Comparison of ENCODE assay signal across 29 cellular contexts in the genomic region with DNA sequence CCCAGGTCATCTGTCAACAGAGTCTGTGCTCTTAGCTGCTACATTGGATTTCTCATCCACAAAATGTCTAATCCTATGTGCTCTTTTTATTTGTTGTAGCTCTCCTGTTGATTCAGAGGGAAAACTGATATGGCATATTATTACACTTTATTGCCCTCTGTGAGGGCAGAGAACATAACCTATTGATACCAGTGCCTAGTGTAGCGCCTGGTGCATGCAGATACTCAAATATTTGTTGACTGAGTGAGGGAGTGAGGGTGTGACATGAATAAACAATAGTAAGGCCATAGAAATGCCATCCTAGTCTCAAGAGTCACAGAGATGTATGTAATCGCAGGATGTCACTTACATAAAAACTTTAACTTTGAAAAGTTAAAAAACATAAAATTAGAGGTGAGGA.
A peak's percentile ranks its signal among the peaks of the same experiment; 100 is the strongest.
DNase-seq lines count a peak whose midpoint lies in the region; ATAC-seq and TF ChIP-seq lines count a peak whose summit lies in the region.
"Had no signal": no experiment of that assay in that cellular context is flagged by ENCODE, and none has a peak within 500 bp of the region (broad histone marks: within the 10 kb centered on the region; RNA-seq: fewer than 3 reads in every experiment).

No MANE protein-coding gene starts in this region.

- H3K27me3 Mint-ChIP-seq in H9 (ENCODE audit: low read depth) (no peaks in the 10 kb centered on the region), type B pancreatic cell (no peaks in the 10 kb centered on the region)

- intact Hi-C loops in dorsolateral prefrontal cortex (cut with DNase I), result loop anchor here in 1 of 2 donors (10.0 kb wide), 1 partner anchor 141 kb away; no protein-coding TSS in a partner anchor

- H3K4me3 ChIP-seq in Peyer's patch, result no peak overlapping the region
- no peak overlapping the region for H3K4me3 ChIP-seq in hepatocyte
- H3K4me3 ChIP-seq in dorsolateral prefrontal cortex, result no peak overlapping the region
- H3K4me3 ChIP-seq: BLaER1, breast epithelium, SJCRH30, thyroid gland had no signal

- no peaks in the 10 kb centered on the region for H3K23me2 ChIP-seq in H9 (ENCODE audit: insufficient read length, low read depth, low read length, poor library complexity, severe bottlenecking)

- no peak overlapping the region for H2BK20ac ChIP-seq in H9 (ENCODE audit: low read depth, low read length, poor library complexity, severe bottlenecking)

- H3T11ph ChIP-seq in H9 (ENCODE audit: low read length), result no peak overlapping the region

- H3K27me3 ChIP-seq in H9 (ENCODE audit: insufficient read depth, low read length), result no peaks in the 10 kb centered on the region
- no peaks in the 10 kb centered on the region for H3K27me3 ChIP-seq in Peyer's patch
- H3K27me3 ChIP-seq in hepatocyte, result no peaks in the 10 kb centered on the region
- peaks cover 0 to 5% (median 0%) of the 10 kb centered on the region in 45 donors for H3K27me3 ChIP-seq in dorsolateral prefrontal cortex
- H3K27me3 ChIP-seq: BLaER1, breast epithelium, SJCRH30, thyroid gland had no signal

- no peak for DNase-seq in H9
- DNase-seq in Peyer's patch, result peak in 1 of 3 donors; percentile 63
- DNase-seq in hepatocyte (ENCODE audit: low spot score), result peak; percentile 47
- DNase-seq in type B pancreatic cell (ENCODE audit: extremely low spot score, unreplicated experiment), result no peak
- DNase-seq in dorsolateral prefrontal cortex, result no peak
- DNase-seq in activated T-cell treated with anti-CD3 and anti-CD28 coated beads, Interleukin-2, amount 50 U/mL, for 1 hour, result no peak
- no peak for DNase-seq in left lobe of liver (ENCODE audit: low spot score)
- DNase-seq: activated CD4-positive, alpha-beta T cell treated with anti-CD3 and anti-CD28 coated beads for 36 hours; activated CD8-positive, alpha-beta T cell treated with anti-CD3 and anti-CD28 coated beads for 36 hours; activated naive CD4-positive, alpha-beta T cell treated with anti-CD3 and anti-CD28 coated beads, Interleukin-2, amount 50 U/mL, for 16 hours; effector CD8-positive, alpha-beta T cell; hypothalamus; immature natural killer cell; left cardiac atrium; NCI-H1092; NCI-H2081; NCI-H226; NCI-H774; right cardiac atrium; SJCRH30; stimulated activated CD4-positive, alpha-beta T cell treated with anti-CD3 and anti-CD28 coated beads, Interleukin-2, amount 100 ng/mL, for 48 hours; T-helper 9 cell; thyroid gland had no signal

- no peaks in the 10 kb centered on the region for H3K79me1 ChIP-seq in H9 (ENCODE audit: insufficient read depth, low read depth, low read length, poor library complexity, severe bottlenecking)

- H2AFZ ChIP-seq in H9 (ENCODE audit: low read length), result no peak overlapping the region
- no peak overlapping the region for H2AFZ ChIP-seq in hepatocyte

- no peak overlapping the region for H4K5ac ChIP-seq in H9 (ENCODE audit: insufficient read length, low read depth, low read length)

- H3K27ac Mint-ChIP-seq in H9 (0 out of 7 replicates have a peak overlapping the region, but pooled peaks of 1 of the 3 experiments have one; percentile 10), type B pancreatic cell (peak overlapping the region; percentile 74)
- H3K27ac Mint-ChIP-seq: activated CD4-positive, alpha-beta T cell treated with anti-CD3 and anti-CD28 coated beads for 36 hours; activated CD8-positive, alpha-beta T cell treated with anti-CD3 and anti-CD28 coated beads for 36 hours; activated T-helper 2 cell treated with anti-CD3 and anti-CD28 coated beads, Interferon-gamma antibody, Interleukin-2, Interleukin-4, amounts not matched to agents 10 μg/mL and 5 μg/mL and 100 μg/mL, durations not matched to agents 14 hours and 24 hours and 36 hours; immature natural killer cell; memory B cell had no signal

- H3K14ac ChIP-seq in H9 (ENCODE audit: insufficient read depth, low read length), result no peak overlapping the region

- no peak overlapping the region for H2BK15ac ChIP-seq in H9 (ENCODE audit: low read depth, low read length)

- H3K4me2 ChIP-seq in H9 (ENCODE audit: insufficient read depth, insufficient read length, low read length) (no peak overlapping the region), hepatocyte (no peak overlapping the region)
- H3K4me2 ChIP-seq: BLaER1 had no signal

- H3K23ac ChIP-seq in H9 (ENCODE audit: insufficient read length, low read depth, low read length), result no peak overlapping the region

- H3K9me3 Mint-ChIP-seq in H9 (peaks cover 0 to 4% of the 10 kb centered on the region in 2 experiments; a peak in 2 of 5 replicates), type B pancreatic cell (no peaks in the 10 kb centered on the region)
- H3K9me3 Mint-ChIP-seq: activated CD8-positive, alpha-beta T cell treated with anti-CD3 and anti-CD28 coated beads for 36 hours; activated T-helper 2 cell treated with anti-CD3 and anti-CD28 coated beads, Interferon-gamma antibody, Interleukin-2, Interleukin-4, amounts not matched to agents 10 μg/mL and 5 μg/mL and 100 μg/mL, durations not matched to agents 14 hours and 24 hours and 36 hours; immature natural killer cell; memory B cell; neural crest cell had no signal

- no peak overlapping the region for H3K18ac ChIP-seq in H9 (ENCODE audit: insufficient read length, low read depth, low read length)

- no peak overlapping the region for H3K56ac ChIP-seq in H9 (ENCODE audit: insufficient read length, low read depth, low read length)

- H4K91ac ChIP-seq in H9 (ENCODE audit: insufficient read length, low read depth, low read length), result no peak overlapping the region

- H4K8ac ChIP-seq in H9 (replicated peaks; ENCODE audit: insufficient read length, low read depth, low read length), result no peak overlapping the region

- H3K9me2 ChIP-seq in hepatocyte (replicated peaks; ENCODE audit: insufficient read depth), result no peaks in the 10 kb centered on the region

- H3K36me3 Mint-ChIP-seq in H9 (ENCODE audit: insufficient read depth in 1 of 3, low read depth in 3 of 3) (peaks cover 0 to 6% (median 0%) of the 10 kb centered on the region in 3 experiments; a peak in 2 of 7 replicates), type B pancreatic cell (no peaks in the 10 kb centered on the region)
- H3K36me3 Mint-ChIP-seq: immature natural killer cell, memory B cell had no signal

- H4K20me1 ChIP-seq in H9 (ENCODE audit: control insufficient read depth, insufficient read depth, insufficient read length) (no peaks in the 10 kb centered on the region), hepatocyte (ENCODE audit: insufficient read depth, poor library complexity, severe bottlenecking) (no peaks in the 10 kb centered on the region)
- H4K20me1 ChIP-seq: BLaER1 had no signal

- H3K36me3 ChIP-seq in Peyer's patch (no peaks in the 10 kb centered on the region), hepatocyte (replicated peaks; ENCODE audit: insufficient read depth, low read depth) (no peaks in the 10 kb centered on the region)
- H3K36me3 ChIP-seq: BLaER1, breast epithelium, SJCRH30, thyroid gland had no signal

- no peak overlapping the region for H2BK120ac ChIP-seq in H9 (ENCODE audit: low read depth, low read length, poor library complexity, severe bottlenecking)

- TF ChIP-seq CTCF in H9 (conservative IDR thresholded peaks at IDR 0.05) (no peak), Peyer's patch (IDR thresholded peaks at IDR 0.05) (peak in 1 of 6 experiments; percentile 6), hepatocyte (IDR thresholded peaks at IDR 0.05; ENCODE audit: poor library complexity) (no peak), type B pancreatic cell (conservative IDR thresholded peaks at IDR 0.05) (no peak), dorsolateral prefrontal cortex (IDR thresholded peaks at IDR 0.05 in 54 of 56, conservative IDR thresholded peaks at IDR 0.05 in 2 of 56; ENCODE audit: low read depth in 1 of 56, partially characterized antibody in 56 of 56) (no peak)

- no peak for ATAC-seq in left lobe of liver
- ATAC-seq: activated CD4-positive, alpha-beta T cell treated with anti-CD3 and anti-CD28 coated beads for 36 hours; activated CD8-positive, alpha-beta T cell treated with anti-CD3 and anti-CD28 coated beads for 36 hours; HCT116; left cardiac atrium; right cardiac atrium had no signal

- no peak overlapping the region for H2BK12ac ChIP-seq in H9 (ENCODE audit: insufficient read length, low read depth, low read length)

- H3K4ac ChIP-seq in H9 (ENCODE audit: low read depth, low read length), result no peak overlapping the region

- WGBS in H9 (ENCODE audit: extremely low coverage, insufficient read length, low lambda C conversion rate), result no CpG with 5 or more reads among the region's 2 CpGs
- 60% methylated on average over 2 of the region's 2 CpGs for WGBS in hepatocyte (ENCODE audit: low lambda C conversion rate, missing lambda C conversion rate)

- H3K27ac ChIP-seq in H9 (ENCODE audit: insufficient read length, low read depth, low read length), result no peak overlapping the region
- peak overlapping the region in 3 of 4 donors; percentile 42 to 81 (median 74) for H3K27ac ChIP-seq in Peyer's patch
- peak overlapping the region; percentile 95 for H3K27ac ChIP-seq in hepatocyte
- H3K27ac ChIP-seq in dorsolateral prefrontal cortex, result no peak overlapping the region
- H3K27ac ChIP-seq: BLaER1, breast epithelium, SJCRH30, thyroid gland had no signal

- H3K9ac ChIP-seq in H9 (ENCODE audit: extremely low read depth, insufficient read length, low read length), result no peak overlapping the region
- H3K9ac ChIP-seq: BLaER1 had no signal

- peak overlapping the region; percentile 55 for H2AK5ac ChIP-seq in H9 (ENCODE audit: insufficient read length, low read length)

- no peaks in the 10 kb centered on the region for H3K9me3 ChIP-seq in H9 (ENCODE audit: control insufficient read depth, low read depth, low read length)
- H3K9me3 ChIP-seq in Peyer's patch, result no peaks in the 10 kb centered on the region
- H3K9me3 ChIP-seq in hepatocyte (ENCODE audit: low read depth), result no peaks in the 10 kb centered on the region
- H3K9me3 ChIP-seq: breast epithelium, SJCRH30, thyroid gland had no signal

- no peak overlapping the region for H3K4me3 Mint-ChIP-seq in H9
- no peak overlapping the region for H3K4me3 Mint-ChIP-seq in type B pancreatic cell
- H3K4me3 Mint-ChIP-seq: activated CD4-positive, alpha-beta T cell treated with anti-CD3 and anti-CD28 coated beads for 36 hours; activated CD8-positive, alpha-beta T cell treated with anti-CD3 and anti-CD28 coated beads for 36 hours; immature natural killer cell; memory B cell; neural crest cell had no signal

- peaks cover 3% of the 10 kb centered on the region; the same call in 1 of the 2 replicates for H3K4me1 ChIP-seq in H9 (ENCODE audit: insufficient read depth, low read length)
- H3K4me1 ChIP-seq in Peyer's patch, result peaks cover 0 to 32% (median 0%) of the 10 kb centered on the region in 4 donors
- H3K4me1 ChIP-seq in hepatocyte (ENCODE audit: insufficient read depth), result peaks cover 42% of the 10 kb centered on the region
- H3K4me1 ChIP-seq: breast epithelium had no signal

- no peak for TF ChIP-seq POLR2A in Peyer's patch (IDR thresholded peaks at IDR 0.05)

- no peak overlapping the region for H2BK5ac ChIP-seq in H9 (ENCODE audit: insufficient read length, low read length)

- H3K79me2 ChIP-seq in H9 (ENCODE audit: insufficient read depth, low read length) (no peaks in the 10 kb centered on the region), hepatocyte (peaks cover 54% of the 10 kb centered on the region)

- H3K4me1 Mint-ChIP-seq in H9 (peaks cover 43 to 47% of the 10 kb centered on the region in 2 experiments), type B pancreatic cell (ENCODE audit: unreplicated experiment) (peaks cover 46% of the 10 kb centered on the region)
- H3K4me1 Mint-ChIP-seq: activated CD4-positive, alpha-beta T cell treated with anti-CD3 and anti-CD28 coated beads for 36 hours; immature natural killer cell; memory B cell had no signal

Comparison
In these comparisons a context has a peak if more than half of its experiments do, and no peak if none do; other contexts are left out.
1. H3K27ac ChIP-seq: peak in Peyer's patch (3 of 4) and hepatocyte (single experiment); none in H9 (single experiment) and dorsolateral prefrontal cortex (0 of 59).